In the genomic region with DNA sequence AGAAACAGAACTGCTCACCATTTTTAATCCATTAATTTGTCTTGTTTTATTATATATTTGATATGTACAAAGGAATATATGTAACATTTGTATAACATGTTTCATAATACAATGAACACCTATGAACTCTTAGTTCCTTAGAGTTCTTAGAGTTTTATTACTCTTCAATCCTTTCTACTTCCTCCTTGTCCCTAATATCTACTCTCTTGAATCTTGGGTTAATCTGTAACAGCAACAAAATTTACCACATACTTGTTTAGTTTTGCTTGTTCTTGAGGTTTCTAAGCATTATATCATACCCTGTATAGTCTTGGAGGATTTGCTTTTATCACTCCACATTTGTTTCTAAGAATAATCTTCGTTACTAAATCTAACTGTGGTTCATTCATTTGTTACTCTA, we compare ENCODE assay signal across 8 cellular contexts.
DNase-seq lines count a peak whose midpoint lies in the region; ATAC-seq, FAIRE-seq and TF ChIP-seq lines count a peak whose summit lies in the region.

No MANE protein-coding gene starts in this region.

- H3K9me3 ChIP-seq in heart left ventricle = no peaks in the 10 kb centered on the region
- no peaks in the 10 kb centered on the region for H3K9me3 ChIP-seq in thoracic aorta

- 72 to 82% (median 75%) methylated on average over 1 of the region's 1 CpG for WGBS in heart left ventricle, 4 donors

- H3K4me1 ChIP-seq in heart left ventricle (peaks cover 0 to 23% (median 0%) of the 10 kb centered on the region in 12 donors), thoracic aorta (ENCODE audit: control insufficient read depth in 1 of 2, low read depth in 2 of 2) (peaks cover 11 to 18% of the 10 kb centered on the region in 2 donors)

- TF ChIP-seq CTCF in heart left ventricle (IDR thresholded peaks at IDR 0.05) = no peak
- TF ChIP-seq CTCF in fibroblast of pulmonary artery (IDR thresholded peaks at IDR 0.05; ENCODE audit: low read length, missing control alignments) = no peak
- TF ChIP-seq CTCF in thoracic aorta (IDR thresholded peaks at IDR 0.05) = no peak
- no peak for TF ChIP-seq CTCF in GM10266 (IDR thresholded peaks at IDR 0.05; ENCODE audit: control insufficient read depth, insufficient read depth, low read depth, missing control alignments)

- ATAC-seq in heart left ventricle (no peak), Right ventricle myocardium inferior (no peak), HG03442 (IDR thresholded peaks at IDR 0.05; ENCODE audit: unreplicated experiment) (peak; percentile 33), thoracic aorta (ENCODE audit: insufficient number of reproducible peaks, low FRiP score, low read depth) (no peak)

- H3K27ac ChIP-seq in heart left ventricle (peak overlapping the region; percentile 14 to 82 (median 65)), thoracic aorta (peak overlapping the region; percentile 58 to 73)

- intact Hi-C loops in heart left ventricle (cut with DNase I) = loop anchor here in 1 of 10 donors (10.0 kb wide), 1 partner anchor 277 kb away; the partner anchor contains the start of gene KL
- intact Hi-C loops in Right ventricle myocardium inferior (cut with DNase I) = no loop called here

- H3K27me3 ChIP-seq in heart left ventricle = no peaks in the 10 kb centered on the region
- no peaks in the 10 kb centered on the region for H3K27me3 ChIP-seq in thoracic aorta (replicated peaks; ENCODE audit: insufficient read depth)

- TF ChIP-seq POLR2A in heart left ventricle (IDR thresholded peaks at IDR 0.05) = no peak

- DNase-seq in heart left ventricle (no peak), Right ventricle myocardium inferior (ENCODE audit: missing footprints) (no peak), fibroblast of pulmonary artery (ENCODE audit: low read depth) (no peak), thoracic aorta (ENCODE audit: low spot score) (no peak), cortex of kidney (lab: John Stamatoyannopoulos, UW) (no peak), urothelium cell line (ENCODE audit: low spot score) (no peak), GM10266 (ENCODE audit: extremely low spot score) (no peak)

- H3K4me3 ChIP-seq in heart left ventricle (peak overlapping the region in 9 of 12 donors; percentile 20 to 55 (median 36)), fibroblast of pulmonary artery (replicated peaks; ENCODE audit: low read depth, low read length) (peak overlapping the region; percentile 44), thoracic aorta (peak overlapping the region; percentile 67)

- H3K36me3 ChIP-seq in heart left ventricle = peaks cover 0 to 15% (median 6%) of the 10 kb centered on the region in 9 donors
- H3K36me3 ChIP-seq in thoracic aorta = no peaks in the 10 kb centered on the region

- no peak for FAIRE-seq in urothelium cell line (lab: Jason Lieb, UNC)
